In genomic region chr9:26470287-26470686, GRCh38 we compare ENCODE assay signal across 36 cellular contexts.
"Had no signal": no experiment of that assay in that cellular context is flagged by ENCODE, and none has a peak within 500 bp of the region (broad histone marks: within the 10 kb centered on the region; RNA-seq: fewer than 3 reads in every experiment).

No MANE protein-coding gene starts in this region.

- H3K4me3 ChIP-seq: MG63 had no signal

- H3K27me3 ChIP-seq: MG63 had no signal

- DNase-seq: Kasumi-1, MG63, MM.1S, MV-4-11, NCI-H1048, NCI-H1092, NCI-H1092 treated with DMSO at 0.1 percent for 48 hours, NCI-H1105, NCI-H1105 treated with DMSO at 0.1 percent for 48 hours, NCI-H1417, NCI-H1417 treated with DMSO at 0.1 percent for 48 hours, NCI-H1436, NCI-H1436 treated with DMSO at 0.1 percent for 48 hours, NCI-H146, NCI-H1694, NCI-H1694 treated with DMSO at 0.1 percent for 48 hours, NCI-H187, NCI-H187 treated with DMSO at 0.1 percent for 48 hours, NCI-H1930, NCI-H2029, NCI-H2029 treated with DMSO at 0.1 percent for 48 hours, NCI-H2081, NCI-H2081 treated with DMSO at 0.1 percent for 48 hours, NCI-H2107, NCI-H2171, NCI-H2171 treated with DMSO at 0.1 percent for 48 hours, NCI-H2227 treated with DMSO at 0.1 percent for 48 hours, NCI-H226, NCI-H345, NCI-H446, NCI-H446 treated with DMSO at 0.1 percent for 48 hours, NCI-H510A, NCI-H510A treated with DMSO at 0.1 percent for 48 hours, NCI-H524, NCI-H524 treated with DMSO at 0.1 percent for 48 hours, NCI-H526 had no signal

- H3K36me3 ChIP-seq: MG63 had no signal

- H3K9me3 ChIP-seq: MG63 had no signal
